In the genomic region with DNA sequence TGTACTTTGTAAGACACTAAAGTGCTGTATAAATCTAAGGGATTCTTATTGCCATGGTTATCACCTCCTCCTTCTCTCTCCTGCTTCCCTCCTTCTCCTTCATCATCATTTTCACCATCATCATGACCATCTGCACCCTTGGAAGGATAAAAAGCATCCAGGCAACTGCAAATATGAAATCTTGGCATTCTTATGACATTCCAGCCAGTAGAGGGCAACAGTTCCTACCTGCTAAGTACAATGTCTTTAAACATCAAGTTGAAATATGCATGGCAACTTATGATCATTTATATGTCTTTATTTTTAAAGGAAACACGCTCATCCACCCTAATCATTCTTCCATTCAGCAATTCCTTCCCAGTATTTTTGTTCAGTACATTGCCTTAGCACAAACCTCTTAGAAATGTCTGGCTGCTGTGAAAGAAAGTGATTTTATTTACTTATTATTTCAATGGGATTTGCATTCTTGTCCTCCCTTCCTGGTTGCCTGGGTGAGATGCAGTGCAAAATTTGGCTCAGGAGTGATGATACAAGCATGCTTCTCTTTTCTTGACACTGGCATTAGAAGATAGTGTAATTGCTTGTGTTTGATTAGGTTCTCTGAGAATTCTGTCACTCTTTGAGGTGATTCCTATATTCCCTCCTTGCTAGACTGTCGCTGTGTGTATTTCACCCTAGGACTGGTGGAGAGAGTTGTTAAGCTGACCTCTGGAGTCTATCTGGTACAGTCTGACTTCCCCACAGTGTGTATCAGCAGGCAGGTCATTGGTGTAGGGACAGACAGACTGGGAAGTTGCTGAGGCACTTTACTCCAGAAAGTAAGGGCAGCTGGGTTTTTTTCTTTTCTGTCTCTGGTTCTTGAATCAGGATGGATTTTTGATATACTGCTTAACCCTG, we compare ENCODE assay signal across 1 cellular context.
TF ChIP-seq lines count a peak whose summit lies in the region.

No MANE protein-coding gene starts in this region.

TF ChIP-seq in SK-N-SH, 30 proteins besides CTCF, POLR2A, EP300 and RAD21 (continued from another document):
- TF ChIP-seq, protein P1, sequence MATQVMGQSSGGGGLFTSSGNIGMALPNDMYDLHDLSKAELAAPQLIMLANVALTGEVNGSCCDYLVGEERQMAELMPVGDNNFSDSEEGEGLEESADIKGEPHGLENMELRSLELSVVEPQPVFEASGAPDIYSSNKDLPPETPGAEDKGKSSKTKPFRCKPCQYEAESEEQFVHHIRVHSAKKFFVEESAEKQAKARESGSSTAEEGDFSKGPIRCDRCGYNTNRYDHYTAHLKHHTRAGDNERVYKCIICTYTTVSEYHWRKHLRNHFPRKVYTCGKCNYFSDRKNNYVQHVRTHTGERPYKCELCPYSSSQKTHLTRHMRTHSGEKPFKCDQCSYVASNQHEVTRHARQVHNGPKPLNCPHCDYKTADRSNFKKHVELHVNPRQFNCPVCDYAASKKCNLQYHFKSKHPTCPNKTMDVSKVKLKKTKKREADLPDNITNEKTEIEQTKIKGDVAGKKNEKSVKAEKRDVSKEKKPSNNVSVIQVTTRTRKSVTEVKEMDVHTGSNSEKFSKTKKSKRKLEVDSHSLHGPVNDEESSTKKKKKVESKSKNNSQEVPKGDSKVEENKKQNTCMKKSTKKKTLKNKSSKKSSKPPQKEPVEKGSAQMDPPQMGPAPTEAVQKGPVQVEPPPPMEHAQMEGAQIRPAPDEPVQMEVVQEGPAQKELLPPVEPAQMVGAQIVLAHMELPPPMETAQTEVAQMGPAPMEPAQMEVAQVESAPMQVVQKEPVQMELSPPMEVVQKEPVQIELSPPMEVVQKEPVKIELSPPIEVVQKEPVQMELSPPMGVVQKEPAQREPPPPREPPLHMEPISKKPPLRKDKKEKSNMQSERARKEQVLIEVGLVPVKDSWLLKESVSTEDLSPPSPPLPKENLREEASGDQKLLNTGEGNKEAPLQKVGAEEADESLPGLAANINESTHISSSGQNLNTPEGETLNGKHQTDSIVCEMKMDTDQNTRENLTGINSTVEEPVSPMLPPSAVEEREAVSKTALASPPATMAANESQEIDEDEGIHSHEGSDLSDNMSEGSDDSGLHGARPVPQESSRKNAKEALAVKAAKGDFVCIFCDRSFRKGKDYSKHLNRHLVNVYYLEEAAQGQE (IDR thresholded peaks at IDR 0.05; ENCODE audit: low read depth, low read length) = no peak
- TF ChIP-seq POLR2AphosphoS5 (IDR thresholded peaks at IDR 0.05; ENCODE audit: low read depth, low read length) (no peak), RXRA (IDR thresholded peaks at IDR 0.05; ENCODE audit: borderline replicate concordance, low read depth) (no peak), FOXJ3 (CRISPR knock-in tag; IDR thresholded peaks at IDR 0.05) (no peak), RFX5 (IDR thresholded peaks at IDR 0.05; ENCODE audit: low read length) (peak; percentile 82), SIN3A (IDR thresholded peaks at IDR 0.05; ENCODE audit: borderline replicate concordance, low read depth, low read length) (no peak), NFIC (IDR thresholded peaks at IDR 0.05; ENCODE audit: borderline replicate concordance) (no peak)
- TF ChIP-seq, protein P2, sequence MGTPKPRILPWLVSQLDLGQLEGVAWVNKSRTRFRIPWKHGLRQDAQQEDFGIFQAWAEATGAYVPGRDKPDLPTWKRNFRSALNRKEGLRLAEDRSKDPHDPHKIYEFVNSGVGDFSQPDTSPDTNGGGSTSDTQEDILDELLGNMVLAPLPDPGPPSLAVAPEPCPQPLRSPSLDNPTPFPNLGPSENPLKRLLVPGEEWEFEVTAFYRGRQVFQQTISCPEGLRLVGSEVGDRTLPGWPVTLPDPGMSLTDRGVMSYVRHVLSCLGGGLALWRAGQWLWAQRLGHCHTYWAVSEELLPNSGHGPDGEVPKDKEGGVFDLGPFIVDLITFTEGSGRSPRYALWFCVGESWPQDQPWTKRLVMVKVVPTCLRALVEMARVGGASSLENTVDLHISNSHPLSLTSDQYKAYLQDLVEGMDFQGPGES (IDR thresholded peaks at IDR 0.05; ENCODE audit: low read depth, low read length) = no peak
